In the genomic region with DNA sequence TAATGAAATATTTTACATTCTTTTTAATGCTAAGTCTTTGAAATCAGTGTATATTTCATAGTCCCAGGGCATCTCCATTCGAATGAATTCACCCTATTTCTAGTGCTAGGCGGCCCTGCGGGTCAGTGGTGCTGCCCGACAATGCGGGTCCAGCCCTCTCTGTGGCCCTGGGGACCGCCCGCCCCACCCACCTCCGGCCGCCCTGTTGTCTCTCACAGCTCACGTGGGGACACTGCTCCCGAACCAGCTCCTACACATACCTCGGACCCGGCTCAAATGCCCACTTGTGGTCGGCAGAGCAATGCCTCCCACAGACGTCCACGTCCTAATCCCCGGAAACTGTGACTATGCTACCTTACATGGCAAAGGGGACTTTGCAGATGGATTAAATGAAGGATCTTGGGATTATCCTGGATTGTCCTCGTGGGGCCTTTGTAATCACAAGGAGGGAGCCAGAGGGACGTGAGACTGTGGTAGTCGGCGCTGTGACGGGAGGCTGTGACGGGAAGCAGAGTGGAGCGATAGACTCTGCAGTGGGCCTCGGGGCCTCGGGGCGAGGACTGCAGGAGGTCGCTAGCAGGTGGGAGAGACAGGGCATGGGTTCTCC, we compare ENCODE assay signal across 26 cellular contexts.
"Had no signal": no experiment of that assay in that cellular context is flagged by ENCODE, and none has a peak within 500 bp of the region (broad histone marks: within the 10 kb centered on the region; RNA-seq: fewer than 3 reads in every experiment).

No MANE protein-coding gene starts in this region.

- H3K27ac ChIP-seq: breast epithelium, cardiac muscle cell, colonic mucosa, epithelial cell of prostate, esophagus squamous epithelium, gastroesophageal sphincter, heart right ventricle had no signal

- H3K27me3 ChIP-seq: colonic mucosa had no signal

- H3K4me1 ChIP-seq: breast epithelium, colonic mucosa, esophagus squamous epithelium, gastroesophageal sphincter, heart right ventricle had no signal

- H3K36me3 ChIP-seq: breast epithelium, cardiac muscle cell, colonic mucosa, esophagus squamous epithelium, gastroesophageal sphincter, heart right ventricle had no signal

- H3K4me3 ChIP-seq: breast epithelium, cardiac muscle cell, colonic mucosa, esophagus squamous epithelium, gastroesophageal sphincter, heart right ventricle had no signal

- DNase-seq: activated CD4-positive, alpha-beta memory T cell treated with anti-CD3 and anti-CD28 coated beads, Interleukin-2, amount 10 ng/mL, durations not matched to agents 7 days and 5 days; activated CD4-positive, alpha-beta T cell treated with anti-CD3 and anti-CD28 coated beads for 1 hour; activated CD4-positive, alpha-beta T cell treated with anti-CD3 and anti-CD28 coated beads for 4 hours; activated CD4-positive, alpha-beta T cell treated with anti-CD3 and anti-CD28 coated beads, Interleukin-2, amount 10 ng/mL, durations not matched to agents 7 days and 5 days; activated CD4-positive, alpha-beta T cell treated with anti-CD3 and anti-CD28 coated beads, Interleukin-2, amount 50 U/mL, for 4 hours; activated CD8-positive, alpha-beta memory T cell treated with anti-CD3 and anti-CD28 coated beads, Interleukin-2, amount 50 U/mL, for 48 hours; activated gamma-delta T cell; activated naive CD4-positive, alpha-beta T cell treated with anti-CD3 and anti-CD28 coated beads, Interleukin-2, amount 50 U/mL, for 16 hours; activated naive CD4-positive, alpha-beta T cell treated with Interleukin-2 at 50 U/mL for 16 hours; activated T-cell treated with anti-CD3 and anti-CD28 coated beads for 4 hours; activated T-cell treated with anti-CD3 and anti-CD28 coated beads, Interleukin-2, amount 50 U/mL, for 24 hours; activated T-cell treated with anti-CD3 and anti-CD28 coated beads, Interleukin-2, amount 50 U/mL, for 72 hours; amniotic stem cell; anterior cingulate cortex; central memory CD4-positive, alpha-beta T cell; cerebellar nuclear complex; colonic mucosa; effector CD8-positive, alpha-beta T cell; esophagus squamous epithelium; foreskin melanocyte; heart right ventricle; T-helper 2 cell had no signal

- H3K9me3 ChIP-seq: breast epithelium, colonic mucosa, esophagus squamous epithelium, gastroesophageal sphincter, heart right ventricle had no signal
